Comparison of ENCODE assay signal across 9 cellular contexts in the genomic region with DNA sequence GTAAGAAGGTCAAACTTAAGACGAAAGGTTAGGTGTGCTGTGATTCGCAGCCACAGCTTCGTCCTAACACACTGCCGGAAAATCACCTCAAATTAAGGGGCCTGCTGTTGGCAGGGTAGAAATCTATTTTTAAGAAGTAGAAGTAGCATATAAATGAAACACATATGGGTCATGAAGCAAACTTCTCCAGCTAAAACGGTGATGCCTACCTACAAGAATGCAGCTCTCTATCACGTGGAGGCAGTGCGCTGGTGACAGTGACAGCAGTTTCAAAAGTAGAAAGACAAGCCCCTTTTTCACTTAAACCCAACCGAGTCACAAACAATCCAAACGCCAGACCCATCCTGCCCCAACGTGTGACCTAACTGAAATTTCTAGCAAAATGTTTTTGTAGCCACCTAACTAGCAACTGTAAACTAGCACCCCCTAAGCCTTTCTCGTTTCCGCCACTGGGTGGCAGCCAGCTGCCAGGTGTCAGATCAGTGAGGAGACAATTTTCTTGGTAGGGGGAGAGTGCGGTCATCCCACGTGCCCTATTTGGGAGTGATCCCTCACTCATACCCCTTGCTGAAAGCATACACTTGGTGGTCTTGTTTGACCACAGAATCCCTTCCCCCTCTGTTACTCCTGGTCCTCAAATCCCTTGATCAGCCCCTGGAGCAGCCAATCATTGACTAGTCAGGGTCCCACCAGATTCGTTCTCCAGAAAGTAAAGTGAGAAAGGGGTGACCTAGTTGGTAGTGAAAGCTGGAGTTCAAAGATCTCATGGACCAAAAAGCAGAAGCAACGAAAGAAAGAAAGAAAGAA.
DNase-seq lines count a peak whose midpoint lies in the region; ATAC-seq and TF ChIP-seq lines count a peak whose summit lies in the region.
"Had no signal": no experiment of that assay in that cellular context is flagged by ENCODE, and none has a peak within 500 bp of the region (broad histone marks: within the 10 kb centered on the region; RNA-seq: fewer than 3 reads in every experiment).

No MANE protein-coding gene starts in this region.

- H3K36me3 Mint-ChIP-seq in endothelial cell (ENCODE audit: low read depth, unreplicated experiment) (no peaks in the 10 kb centered on the region), memory B cell (no peaks in the 10 kb centered on the region)
- H3K36me3 Mint-ChIP-seq: activated naive CD4-positive, alpha-beta T cell treated with anti-CD3 and anti-CD28 coated beads, Interleukin-2, amount 50 U/mL, for 72 hours had no signal

- peak; percentile 79 for DNase-seq in EH (ENCODE audit: low read depth)
- DNase-seq in NCI-H2196 treated with DMSO at 0.1 percent for 48 hours (lab: John Stamatoyannopoulos, UW; ENCODE audit: unreplicated experiment) = peak; percentile 14
- DNase-seq in activated CD4-positive, alpha-beta T cell treated with anti-CD3 and anti-CD28 coated beads, Interleukin-2, amount 50 U/mL, for 4 hours = peak; percentile 29 to 30
- DNase-seq in endothelial cell (ENCODE audit: low spot score) = peak; percentile 70
- peak; percentile 30 to 31 for DNase-seq in memory B cell (ENCODE audit: low spot score in 2 of 2)
- peak; percentile 15 for DNase-seq in stimulated activated CD8-positive, alpha-beta memory T cell treated with anti-CD3 and anti-CD28 coated beads, Interleukin-7, amount 100 ng/mL, for 24 hours (ENCODE audit: low read depth)
- no peak for DNase-seq in SHP77 treated with DMSO at 0.1 percent for 48 hours (lab: John Stamatoyannopoulos, UW)

- H3K4me1 Mint-ChIP-seq in endothelial cell (ENCODE audit: unreplicated experiment) = peaks cover 15% of the 10 kb centered on the region
- no peaks in the 10 kb centered on the region for H3K4me1 Mint-ChIP-seq in memory B cell

- no peak overlapping the region for H3K4me3 Mint-ChIP-seq in endothelial cell (ENCODE audit: unreplicated experiment)
- H3K4me3 Mint-ChIP-seq in memory B cell = no peak overlapping the region

- H3K9me3 Mint-ChIP-seq in endothelial cell (ENCODE audit: unreplicated experiment) = no peaks in the 10 kb centered on the region
- H3K9me3 Mint-ChIP-seq in memory B cell = no peaks in the 10 kb centered on the region
- H3K9me3 Mint-ChIP-seq: activated naive CD4-positive, alpha-beta T cell treated with anti-CD3 and anti-CD28 coated beads, Interleukin-2, amount 50 U/mL, for 72 hours had no signal

- H3K27me3 Mint-ChIP-seq in endothelial cell (ENCODE audit: unreplicated experiment) (peaks cover 4% of the 10 kb centered on the region), memory B cell (peaks cover 11% of the 10 kb centered on the region)

- H3K27ac Mint-ChIP-seq in endothelial cell (ENCODE audit: unreplicated experiment) (no peak overlapping the region), memory B cell (no peak overlapping the region)
- H3K27ac Mint-ChIP-seq: activated naive CD4-positive, alpha-beta T cell treated with anti-CD3 and anti-CD28 coated beads, Interleukin-2, amount 50 U/mL, for 72 hours had no signal

- TF ChIP-seq CTCF in endothelial cell (IDR thresholded peaks at IDR 0.05; ENCODE audit: unreplicated experiment) = peak; percentile 79

- ATAC-seq in HG02642 (IDR thresholded peaks at IDR 0.05; ENCODE audit: poor library complexity, unreplicated experiment) (peak; percentile 64), memory B cell (ENCODE audit: low read depth) (no peak)
